In genomic region chr1:32759997-32760623, GRCh38 we compare ENCODE assay signal across 10 cellular contexts. TPM values are rescaled to one million over a fixed set of nuclear protein-coding genes. Genes with fewer than 3 reads are reported as not detected.
DNase-seq lines count a peak whose midpoint lies in the region; ATAC-seq, FAIRE-seq and TF ChIP-seq lines count a peak whose summit lies in the region.
"Had no signal": no experiment of that assay in that cellular context is flagged by ENCODE, and none has a peak within 500 bp of the region (broad histone marks: within the 10 kb centered on the region; RNA-seq: fewer than 3 reads in every experiment).

No MANE protein-coding gene starts in this region.

- TF ChIP-seq CTCF in GM13977 (IDR thresholded peaks at IDR 0.05; ENCODE audit: extremely low read depth, insufficient read depth, missing control alignments) (no peak), progenitor cell of endocrine pancreas (IDR thresholded peaks at IDR 0.05; ENCODE audit: unreplicated experiment) (no peak), BE2C (IDR thresholded peaks at IDR 0.05; ENCODE audit: low read depth, low read length) (no peak)

- intact Hi-C loops in left ventricle myocardium superior (cut with micrococcal nuclease): no loop called here

- peak overlapping the region; percentile 100 for H3K27ac Mint-ChIP-seq in progenitor cell of endocrine pancreas

- peaks cover 5% of the 10 kb centered on the region for H3K4me1 ChIP-seq in BE2C

- H3K27me3 ChIP-seq in BE2C: no peaks in the 10 kb centered on the region

- H3K9me3 ChIP-seq in BE2C: no peaks in the 10 kb centered on the region

- H3K9me3 Mint-ChIP-seq in progenitor cell of endocrine pancreas (ENCODE audit: low read depth): no peaks in the 10 kb centered on the region

- H3K4me3 ChIP-seq in BE2C (ENCODE audit: low read depth, low read length): no peak overlapping the region

- no peaks in the 10 kb centered on the region for H3K27me3 Mint-ChIP-seq in progenitor cell of endocrine pancreas

- H3K4me3 Mint-ChIP-seq in progenitor cell of endocrine pancreas (ENCODE audit: low read depth): peak overlapping the region; percentile 72

- ATAC-seq in left ventricle myocardium superior (peak; percentile 35), GM21528 (IDR thresholded peaks at IDR 0.05; ENCODE audit: low FRiP score, unreplicated experiment) (no peak), GM21717 (IDR thresholded peaks at IDR 0.05; ENCODE audit: unreplicated experiment) (no peak)

- DNase-seq in GM13977 (ENCODE audit: low spot score) (peak; percentile 8), RCC 7860 (ENCODE audit: low spot score) (peak; percentile 90), left ventricle myocardium superior (peak; percentile 33), progenitor cell of endocrine pancreas (ENCODE audit: low spot score, unreplicated experiment) (peak; percentile 90), BE2C (no peak), NCI-H1930 (lab: John Stamatoyannopoulos, UW) (no peak)
- DNase-seq: activated CD4-positive, CD25-positive, alpha-beta regulatory T cell; foreskin fibroblast had no signal

- peaks cover 69% of the 10 kb centered on the region for H3K4me1 Mint-ChIP-seq in progenitor cell of endocrine pancreas (ENCODE audit: low read depth)

- peak; percentile 68 for FAIRE-seq in RCC 7860 (lab: Jason Lieb, UNC)

- peaks cover 10% of the 10 kb centered on the region for H3K36me3 Mint-ChIP-seq in progenitor cell of endocrine pancreas (ENCODE audit: insufficient read depth)

- no peaks in the 10 kb centered on the region for H3K36me3 ChIP-seq in BE2C

- in situ Hi-C loops in GM13977 (cut with MboI; ENCODE audit: low pct_unique_long_range_greater_than_20kb, low sequenced_read_pairs, unreplicated experiment): no loop called here

RNA-seq across cellular contexts. Expression of gene YARS1, which starts 57.0 kb away (rescaled TPM):
- total RNA-seq in left ventricle myocardium superior: 32.3 TPM
- 101 and 110 TPM in 2 replicates for total RNA-seq in progenitor cell of endocrine pancreas
- 252 TPM for polyA plus RNA-seq in BE2C (2012; ENCODE audit: insufficient read depth, insufficient read length, low read depth)

RNA-seq across cellular contexts. Expression of gene S100PBP, which starts 57.3 kb away (rescaled TPM):
- total RNA-seq in left ventricle myocardium superior (15.7 TPM), progenitor cell of endocrine pancreas (62.6 and 66.1 TPM in 2 replicates)
- 18.9 TPM for polyA plus RNA-seq in BE2C (2012; ENCODE audit: insufficient read depth, insufficient read length, low read depth)

RNA-seq across cellular contexts. Expression of gene SYNC, which starts 57.5 kb away (rescaled TPM):
- 12.2 TPM for total RNA-seq in left ventricle myocardium superior
- total RNA-seq in progenitor cell of endocrine pancreas: 0.40 TPM in 1 of 2 replicates, not detected in the other
- polyA plus RNA-seq in BE2C (2012; ENCODE audit: insufficient read depth, insufficient read length, low read depth): not detected

Comparison
In these comparisons a context has a peak if more than half of its experiments do, and no peak if none do; other contexts are left out.
1. DNase-seq: peak in GM13977 (single experiment), RCC 7860 (single experiment), left ventricle myocardium superior (single experiment) and progenitor cell of endocrine pancreas (single experiment); none in BE2C (single experiment) and NCI-H1930 (0 of 2).